In the genomic region with DNA sequence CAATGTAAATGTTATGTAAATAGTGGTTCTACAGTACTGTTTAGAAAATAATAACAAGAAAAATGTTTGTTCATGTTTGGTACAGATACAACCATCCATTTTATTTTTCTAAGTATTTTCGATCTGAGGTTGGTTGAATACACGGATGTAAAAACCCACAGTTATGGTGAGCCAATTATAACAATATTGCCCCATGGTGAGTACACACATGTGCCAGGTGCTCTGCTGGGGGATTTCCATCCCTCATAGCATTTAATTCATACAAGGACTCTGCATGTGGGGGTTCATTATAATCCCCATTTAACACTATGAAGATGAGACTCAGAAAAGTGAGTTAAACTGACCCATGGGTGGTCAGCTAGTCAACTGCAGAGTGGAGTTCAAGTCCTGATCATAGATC, we compare ENCODE assay signal across 25 cellular contexts.
"Had no signal": no experiment of that assay in that cellular context is flagged by ENCODE, and none has a peak within 500 bp of the region (broad histone marks: within the 10 kb centered on the region; RNA-seq: fewer than 3 reads in every experiment).

No MANE protein-coding gene starts in this region.

- H3K4me1 Mint-ChIP-seq: nephron; stimulated activated effector memory CD8-positive, alpha-beta T cell treated with anti-CD3 and anti-CD28 coated beads, Interleukin-12 subunit alpha, Interleukin-12 subunit beta, amount 100 ng/mL, for 72 hours; stimulated activated naive CD8-positive, alpha-beta T cell treated with anti-CD3 and anti-CD28 coated beads, Interleukin-15, amount 100 ng/mL, for 72 hours had no signal

- H3K36me3 ChIP-seq: pancreas, prostate gland, uterus had no signal

- H3K9me3 ChIP-seq: left lung, lower lobe of right lung, mucosa of descending colon, pancreas, prostate gland, tibial nerve, uterus had no signal

- H3K36me3 Mint-ChIP-seq: stimulated activated effector memory CD8-positive, alpha-beta T cell treated with anti-CD3 and anti-CD28 coated beads, Interleukin-12 subunit alpha, Interleukin-12 subunit beta, amount 100 ng/mL, for 72 hours had no signal

- H3K27me3 Mint-ChIP-seq: stimulated activated naive CD8-positive, alpha-beta T cell treated with anti-CD3 and anti-CD28 coated beads, Interleukin-15, amount 100 ng/mL, for 72 hours; type B pancreatic cell had no signal

- H3K4me3 ChIP-seq: left lung, lower lobe of right lung, mucosa of descending colon, pancreas, prostate gland, skin epidermis, tibial nerve, uterus had no signal

- H3K27me3 ChIP-seq: left lung, pancreas, tibial nerve, uterus had no signal

- H3K27ac Mint-ChIP-seq: naive thymus-derived CD8-positive, alpha-beta T cell; nephron; stimulated activated effector memory CD8-positive, alpha-beta T cell treated with anti-CD3 and anti-CD28 coated beads, Interleukin-12 subunit alpha, Interleukin-12 subunit beta, amount 100 ng/mL, for 72 hours; type B pancreatic cell had no signal

- ATAC-seq: left colon; left lung; lower lobe of right lung; mucosa of descending colon; naive thymus-derived CD8-positive, alpha-beta T cell; pancreas; right cardiac atrium; sciatic nerve; stimulated activated effector memory CD8-positive, alpha-beta T cell treated with anti-CD3 and anti-CD28 coated beads, Interleukin-12 subunit alpha, Interleukin-12 subunit beta, amount 100 ng/mL, for 72 hours; stimulated activated naive CD8-positive, alpha-beta T cell treated with anti-CD3 and anti-CD28 coated beads, Interleukin-15, amount 100 ng/mL, for 72 hours had no signal

- H3K9me3 Mint-ChIP-seq: naive thymus-derived CD8-positive, alpha-beta T cell; nephron; neural crest cell; stimulated activated effector memory CD8-positive, alpha-beta T cell treated with anti-CD3 and anti-CD28 coated beads, Interleukin-12 subunit alpha, Interleukin-12 subunit beta, amount 100 ng/mL, for 72 hours; stimulated activated naive CD8-positive, alpha-beta T cell treated with anti-CD3 and anti-CD28 coated beads, Interleukin-15, amount 100 ng/mL, for 72 hours; type B pancreatic cell had no signal

- DNase-seq: hippocampal formation; left colon; left lung; lower lobe of right lung; midbrain; mucosa of descending colon; naive thymus-derived CD8-positive, alpha-beta T cell; nucleus accumbens; pancreas; posterior cingulate gyrus; retina; right cardiac atrium; stimulated activated CD4-positive, alpha-beta T cell treated with anti-CD3 and anti-CD28 coated beads, Interleukin-4, amount 100 ng/mL, for 24 hours; stimulated activated naive CD4-positive, alpha-beta T cell treated with Interleukin-2 at 50 U/mL for 16 hours; stimulated activated naive CD8-positive, alpha-beta T cell treated with anti-CD3 and anti-CD28 coated beads, Interleukin-15, amount 100 ng/mL, for 72 hours; substantia nigra; uterus had no signal

- H3K4me1 ChIP-seq: left lung, lower lobe of right lung, pancreas, prostate gland, tibial nerve, uterus had no signal

- H3K27ac ChIP-seq: left lung, lower lobe of right lung, pancreas, prostate gland, skin epidermis, tibial nerve, uterus had no signal

- H3K4me3 Mint-ChIP-seq: naive thymus-derived CD8-positive, alpha-beta T cell; nephron; neural crest cell; stimulated activated effector memory CD8-positive, alpha-beta T cell treated with anti-CD3 and anti-CD28 coated beads, Interleukin-12 subunit alpha, Interleukin-12 subunit beta, amount 100 ng/mL, for 72 hours; stimulated activated naive CD8-positive, alpha-beta T cell treated with anti-CD3 and anti-CD28 coated beads, Interleukin-15, amount 100 ng/mL, for 72 hours; type B pancreatic cell had no signal
